8 cellular contexts compared by ENCODE assay signal in the genomic region with DNA sequence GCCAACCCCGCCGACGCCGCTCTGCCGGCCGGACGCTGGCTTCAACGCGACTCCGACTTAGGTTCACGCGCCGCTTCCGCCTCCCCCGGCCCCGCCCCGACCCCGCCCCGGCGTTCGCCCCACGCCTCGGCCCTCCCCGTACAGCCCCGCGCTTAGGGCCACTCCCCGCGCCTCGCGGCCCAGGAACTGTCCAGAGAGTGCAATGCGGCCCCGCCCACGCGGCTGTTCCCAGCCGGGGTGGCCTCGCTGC. TPM values are rescaled to one million over a fixed set of nuclear protein-coding genes. Genes with fewer than 3 reads are reported as not detected.
DNase-seq lines count a peak whose midpoint lies in the region; ATAC-seq and TF ChIP-seq lines count a peak whose summit lies in the region.

A gene with protein sequence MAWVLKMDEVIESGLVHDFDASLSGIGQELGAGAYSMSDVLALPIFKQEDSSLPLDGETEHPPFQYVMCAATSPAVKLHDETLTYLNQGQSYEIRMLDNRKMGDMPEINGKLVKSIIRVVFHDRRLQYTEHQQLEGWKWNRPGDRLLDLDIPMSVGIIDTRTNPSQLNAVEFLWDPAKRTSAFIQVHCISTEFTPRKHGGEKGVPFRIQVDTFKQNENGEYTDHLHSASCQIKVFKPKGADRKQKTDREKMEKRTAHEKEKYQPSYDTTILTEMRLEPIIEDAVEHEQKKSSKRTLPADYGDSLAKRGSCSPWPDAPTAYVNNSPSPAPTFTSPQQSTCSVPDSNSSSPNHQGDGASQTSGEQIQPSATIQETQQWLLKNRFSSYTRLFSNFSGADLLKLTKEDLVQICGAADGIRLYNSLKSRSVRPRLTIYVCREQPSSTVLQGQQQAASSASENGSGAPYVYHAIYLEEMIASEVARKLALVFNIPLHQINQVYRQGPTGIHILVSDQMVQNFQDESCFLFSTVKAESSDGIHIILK (minus strand): TSS at position 78 of the 250 bp plus-strand sequence. CDS start 557 bp downstream, outside the sequence.

- no peaks in the 10 kb centered on the region for H3K27me3 Mint-ChIP-seq in activated naive CD4-positive, alpha-beta T cell treated with anti-CD3 and anti-CD28 coated beads for 36 hours (ENCODE audit: low read depth)
- H3K27me3 Mint-ChIP-seq in activated T-cell treated with anti-CD3 and anti-CD28 coated beads, Interleukin-2, amount 50 U/mL, for 4 hours (ENCODE audit: low read depth): no peaks in the 10 kb centered on the region

- DNase-seq in activated naive CD4-positive, alpha-beta T cell treated with anti-CD3 and anti-CD28 coated beads for 36 hours: no peak
- DNase-seq in activated naive CD4-positive, alpha-beta T cell treated with anti-CD3 and anti-CD28 coated beads, Interleukin-2, amount 50 U/mL, for 16 hours: no peak
- DNase-seq in activated T-cell treated with anti-CD3 and anti-CD28 coated beads, Interleukin-2, amount 50 U/mL, for 4 hours: no peak
- peak; percentile 100 for DNase-seq in Right ventricle myocardium superior
- peak; percentile 100 for DNase-seq in psoas muscle
- DNase-seq in NOMO-1 treated with DMSO at 0.1 percent for 48 hours (lab: John Stamatoyannopoulos, UW; ENCODE audit: unreplicated experiment): no peak

- H3K27me3 ChIP-seq in psoas muscle (ENCODE audit: insufficient read depth in 3 of 3, low read length in 2 of 3): no peaks in the 10 kb centered on the region

- CTCF ChIA-PET in activated naive CD4-positive, alpha-beta T cell treated with anti-CD3 and anti-CD28 coated beads for 36 hours (lab: Charles Lee): interaction anchor here (0.6 kb wide), 1 partner anchor 44 kb away, joined by 4 read pairs; no protein-coding TSS in a partner anchor

- H3K27ac ChIP-seq in psoas muscle: peak within 1 kb of the TSS; percentile 92

- TF ChIP-seq CTCF in psoas muscle (IDR thresholded peaks at IDR 0.05): no peak

- H3K27ac Mint-ChIP-seq in activated naive CD4-positive, alpha-beta T cell treated with anti-CD3 and anti-CD28 coated beads for 36 hours: peak within 1 kb of the TSS; percentile 100

- H3K4me3 Mint-ChIP-seq in activated naive CD4-positive, alpha-beta T cell treated with anti-CD3 and anti-CD28 coated beads for 36 hours: peak within 1 kb of the TSS; percentile 99
- H3K4me3 Mint-ChIP-seq in activated T-cell treated with anti-CD3 and anti-CD28 coated beads, Interleukin-2, amount 50 U/mL, for 4 hours: peak within 1 kb of the TSS; percentile 99

- no peaks in the 10 kb centered on the region for H3K9me3 Mint-ChIP-seq in activated naive CD4-positive, alpha-beta T cell treated with anti-CD3 and anti-CD28 coated beads for 36 hours
- H3K9me3 Mint-ChIP-seq in activated T-cell treated with anti-CD3 and anti-CD28 coated beads, Interleukin-2, amount 50 U/mL, for 4 hours: no peaks in the 10 kb centered on the region

- no peaks in the 10 kb centered on the region for H3K9me3 ChIP-seq in psoas muscle

- peaks cover 4% of the 10 kb centered on the region for H3K36me3 Mint-ChIP-seq in activated naive CD4-positive, alpha-beta T cell treated with anti-CD3 and anti-CD28 coated beads for 36 hours (ENCODE audit: low read depth)
- peaks cover 1% of the 10 kb centered on the region for H3K36me3 Mint-ChIP-seq in activated T-cell treated with anti-CD3 and anti-CD28 coated beads, Interleukin-2, amount 50 U/mL, for 4 hours (ENCODE audit: insufficient read depth)

- peak within 1 kb of the TSS; percentile 90 for H3K4me3 ChIP-seq in psoas muscle

- intact Hi-C loops in activated naive CD4-positive, alpha-beta T cell treated with anti-CD3 and anti-CD28 coated beads for 36 hours (cut with micrococcal nuclease): loop anchor here (1.0 to 5.0 kb wide), 14 partner anchors 23 to 1908 kb away; partner anchors contain the start of genes CCR4, CLASP2, CMTM6 and CNOT10
- intact Hi-C loops in Right ventricle myocardium superior (cut with DNase I) (no loop called here), psoas muscle (cut with DNase I) (loop anchor here in 1 of 2 donors (5.0 kb wide), 1 partner anchor 362 kb away; no protein-coding TSS in a partner anchor)

- no peaks in the 10 kb centered on the region for H3K36me3 ChIP-seq in psoas muscle (ENCODE audit: insufficient read depth in 1 of 2, low read depth in 1 of 2)

- peaks cover 37% of the 10 kb centered on the region for H3K4me1 Mint-ChIP-seq in activated naive CD4-positive, alpha-beta T cell treated with anti-CD3 and anti-CD28 coated beads for 36 hours (ENCODE audit: low read depth)
- H3K4me1 Mint-ChIP-seq in activated T-cell treated with anti-CD3 and anti-CD28 coated beads, Interleukin-2, amount 50 U/mL, for 4 hours (ENCODE audit: low read depth): peaks cover 46% of the 10 kb centered on the region

- ATAC-seq in activated T-cell treated with anti-CD3 and anti-CD28 coated beads, Interleukin-2, amount 50 U/mL, for 4 hours: no peak
- ATAC-seq in Right ventricle myocardium superior (ENCODE audit: poor library complexity): peak; percentile 93
- ATAC-seq in psoas muscle: peak in 2 of 4 donors; percentile 94 to 96
- ATAC-seq in HG03520 (IDR thresholded peaks at IDR 0.05; ENCODE audit: unreplicated experiment): no peak
- ATAC-seq in GM18907 (IDR thresholded peaks at IDR 0.05; ENCODE audit: unreplicated experiment): no peak

- 0 to 1% (median 1%) methylated on average over 20 to 36 of the region's 36 CpGs for WGBS in psoas muscle, 3 donors

- peaks cover 44% of the 10 kb centered on the region for H3K4me1 ChIP-seq in psoas muscle

RNA-seq across cellular contexts. Expression of the gene that starts here (rescaled TPM):
- 10 to 100 TPM; 42.8 to 44.0 TPM for total RNA-seq in activated naive CD4-positive, alpha-beta T cell treated with anti-CD3 and anti-CD28 coated beads for 36 hours
- 10 to 100 TPM; 64.2 to 69.7 (median 69.0) TPM for total RNA-seq in activated T-cell treated with anti-CD3 and anti-CD28 coated beads, Interleukin-2, amount 50 U/mL, for 4 hours
- total RNA-seq in Right ventricle myocardium superior (36.6 TPM), psoas muscle (10 to 100 TPM; 22.4 to 26.6 (median 24.7) TPM)
- polyA plus RNA-seq in psoas muscle: 10 to 100 TPM; 12.6 to 44.1 (median 33.6) TPM

Comparison
In these comparisons a context has a peak if more than half of its experiments do, and no peak if none do; other contexts are left out.
1. DNase-seq: peak in Right ventricle myocardium superior (single experiment) and psoas muscle (2 of 2); none in activated naive CD4-positive, alpha-beta T cell treated with anti-CD3 and anti-CD28 coated beads for 36 hours (single experiment), activated naive CD4-positive, alpha-beta T cell treated with anti-CD3 and anti-CD28 coated beads, Interleukin-2, amount 50 U/mL, for 16 hours (single experiment), activated T-cell treated with anti-CD3 and anti-CD28 coated beads, Interleukin-2, amount 50 U/mL, for 4 hours (single experiment) and NOMO-1 treated with DMSO at 0.1 percent for 48 hours (single experiment).